ENCODE assay signal across 1 cellular context in the genomic region with DNA sequence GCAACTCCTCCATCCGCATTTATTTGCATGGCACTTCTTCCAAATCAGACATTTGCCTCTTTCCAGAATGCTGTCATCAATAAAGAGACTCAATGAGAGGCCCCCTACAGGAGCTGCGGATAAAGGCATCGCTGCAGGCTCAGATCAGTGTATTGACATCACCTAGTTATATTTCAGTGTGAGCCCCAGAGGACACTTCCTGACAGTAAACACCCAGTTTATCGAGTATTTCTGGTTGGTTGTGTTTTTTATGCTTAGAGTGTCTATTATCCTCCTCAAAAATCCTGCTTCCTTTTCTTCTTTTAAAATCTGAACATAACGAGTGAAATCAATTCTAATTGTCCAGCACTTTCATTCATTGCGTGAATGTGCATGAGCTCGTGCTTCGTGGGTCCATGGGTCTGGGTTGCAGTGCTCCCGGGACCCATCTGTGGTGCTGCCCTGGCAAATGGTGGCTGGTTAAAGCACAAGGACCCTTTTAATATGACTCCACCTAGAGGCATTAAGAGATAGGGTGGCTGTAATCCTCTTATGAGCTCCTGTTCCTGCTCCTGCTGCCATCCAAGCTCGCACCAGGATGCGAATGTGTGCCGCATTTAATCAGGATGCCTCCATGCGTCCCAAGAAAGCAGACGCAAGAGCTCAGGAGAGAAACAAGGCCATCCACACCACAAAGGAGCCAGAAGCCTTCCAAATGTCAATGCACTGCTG.
TF ChIP-seq lines count a peak whose summit lies in the region.

No MANE protein-coding gene starts in this region.

TF ChIP-seq in HCT116, 20 proteins besides CTCF, POLR2A, EP300 and RAD21 (continued from another document):
- TF ChIP-seq, protein P1, sequence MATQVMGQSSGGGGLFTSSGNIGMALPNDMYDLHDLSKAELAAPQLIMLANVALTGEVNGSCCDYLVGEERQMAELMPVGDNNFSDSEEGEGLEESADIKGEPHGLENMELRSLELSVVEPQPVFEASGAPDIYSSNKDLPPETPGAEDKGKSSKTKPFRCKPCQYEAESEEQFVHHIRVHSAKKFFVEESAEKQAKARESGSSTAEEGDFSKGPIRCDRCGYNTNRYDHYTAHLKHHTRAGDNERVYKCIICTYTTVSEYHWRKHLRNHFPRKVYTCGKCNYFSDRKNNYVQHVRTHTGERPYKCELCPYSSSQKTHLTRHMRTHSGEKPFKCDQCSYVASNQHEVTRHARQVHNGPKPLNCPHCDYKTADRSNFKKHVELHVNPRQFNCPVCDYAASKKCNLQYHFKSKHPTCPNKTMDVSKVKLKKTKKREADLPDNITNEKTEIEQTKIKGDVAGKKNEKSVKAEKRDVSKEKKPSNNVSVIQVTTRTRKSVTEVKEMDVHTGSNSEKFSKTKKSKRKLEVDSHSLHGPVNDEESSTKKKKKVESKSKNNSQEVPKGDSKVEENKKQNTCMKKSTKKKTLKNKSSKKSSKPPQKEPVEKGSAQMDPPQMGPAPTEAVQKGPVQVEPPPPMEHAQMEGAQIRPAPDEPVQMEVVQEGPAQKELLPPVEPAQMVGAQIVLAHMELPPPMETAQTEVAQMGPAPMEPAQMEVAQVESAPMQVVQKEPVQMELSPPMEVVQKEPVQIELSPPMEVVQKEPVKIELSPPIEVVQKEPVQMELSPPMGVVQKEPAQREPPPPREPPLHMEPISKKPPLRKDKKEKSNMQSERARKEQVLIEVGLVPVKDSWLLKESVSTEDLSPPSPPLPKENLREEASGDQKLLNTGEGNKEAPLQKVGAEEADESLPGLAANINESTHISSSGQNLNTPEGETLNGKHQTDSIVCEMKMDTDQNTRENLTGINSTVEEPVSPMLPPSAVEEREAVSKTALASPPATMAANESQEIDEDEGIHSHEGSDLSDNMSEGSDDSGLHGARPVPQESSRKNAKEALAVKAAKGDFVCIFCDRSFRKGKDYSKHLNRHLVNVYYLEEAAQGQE (IDR thresholded peaks at IDR 0.05; ENCODE audit: low read depth) = no peak
- TF ChIP-seq TCF7L2 (IDR thresholded peaks at IDR 0.05; ENCODE audit: borderline replicate concordance, extremely low read depth, insufficient read depth, insufficient read length) (no peak), FOSL1 (IDR thresholded peaks at IDR 0.05; ENCODE audit: low read depth) (no peak), EZH2 (IDR thresholded peaks at IDR 0.05) (no peak), SP1 (IDR thresholded peaks at IDR 0.05; ENCODE audit: low read depth) (no peak), EGR1 (IDR thresholded peaks at IDR 0.05; ENCODE audit: low read depth) (no peak)
- TF ChIP-seq, protein P2, sequence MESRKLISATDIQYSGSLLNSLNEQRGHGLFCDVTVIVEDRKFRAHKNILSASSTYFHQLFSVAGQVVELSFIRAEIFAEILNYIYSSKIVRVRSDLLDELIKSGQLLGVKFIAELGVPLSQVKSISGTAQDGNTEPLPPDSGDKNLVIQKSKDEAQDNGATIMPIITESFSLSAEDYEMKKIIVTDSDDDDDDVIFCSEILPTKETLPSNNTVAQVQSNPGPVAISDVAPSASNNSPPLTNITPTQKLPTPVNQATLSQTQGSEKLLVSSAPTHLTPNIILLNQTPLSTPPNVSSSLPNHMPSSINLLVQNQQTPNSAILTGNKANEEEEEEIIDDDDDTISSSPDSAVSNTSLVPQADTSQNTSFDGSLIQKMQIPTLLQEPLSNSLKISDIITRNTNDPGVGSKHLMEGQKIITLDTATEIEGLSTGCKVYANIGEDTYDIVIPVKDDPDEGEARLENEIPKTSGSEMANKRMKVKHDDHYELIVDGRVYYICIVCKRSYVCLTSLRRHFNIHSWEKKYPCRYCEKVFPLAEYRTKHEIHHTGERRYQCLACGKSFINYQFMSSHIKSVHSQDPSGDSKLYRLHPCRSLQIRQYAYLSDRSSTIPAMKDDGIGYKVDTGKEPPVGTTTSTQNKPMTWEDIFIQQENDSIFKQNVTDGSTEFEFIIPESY (IDR thresholded peaks at IDR 0.05; ENCODE audit: extremely low read depth, insufficient replicate concordance, low read length) = no peak
- TF ChIP-seq, protein P3, sequence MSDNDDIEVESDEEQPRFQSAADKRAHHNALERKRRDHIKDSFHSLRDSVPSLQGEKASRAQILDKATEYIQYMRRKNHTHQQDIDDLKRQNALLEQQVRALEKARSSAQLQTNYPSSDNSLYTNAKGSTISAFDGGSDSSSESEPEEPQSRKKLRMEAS (IDR thresholded peaks at IDR 0.05) = no peak
